ENCODE assay signal across 8 cellular contexts in the genomic region with DNA sequence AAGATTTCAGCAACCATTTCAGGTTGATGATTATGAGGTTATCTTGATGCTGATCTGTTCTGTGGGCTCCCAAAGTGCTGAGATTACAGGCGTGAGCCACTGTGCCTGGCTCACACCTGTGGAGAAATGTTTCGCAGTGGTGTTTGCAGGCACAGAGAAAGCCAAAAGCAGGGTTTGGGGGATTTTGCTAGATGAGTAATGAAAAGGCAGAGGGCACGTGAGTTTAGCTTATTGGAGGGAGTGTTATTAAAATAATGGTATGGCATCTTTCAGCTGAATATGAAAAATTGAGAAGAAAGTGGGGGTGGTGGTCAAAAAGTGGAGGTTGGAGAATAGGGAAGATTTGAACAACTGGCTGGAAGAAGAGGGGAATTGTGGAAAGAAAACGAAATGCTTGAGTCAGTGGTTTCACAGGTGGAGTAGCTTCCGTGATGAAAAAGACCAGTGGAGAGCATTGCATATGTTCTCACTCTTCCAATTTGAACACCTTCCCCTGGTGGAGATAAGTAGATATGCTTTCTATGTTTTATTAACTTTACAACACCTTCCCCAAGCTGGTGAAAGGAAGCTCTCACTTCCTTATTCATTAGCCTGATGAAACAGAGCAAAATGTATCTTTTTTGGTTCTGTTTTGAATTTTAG. TPM values are rescaled to one million over a fixed set of nuclear protein-coding genes. Genes with fewer than 3 reads are reported as not detected.
DNase-seq lines count a peak whose midpoint lies in the region; ATAC-seq and TF ChIP-seq lines count a peak whose summit lies in the region.

No MANE protein-coding gene starts in this region.

- intact Hi-C loops in head of caudate nucleus (cut with DNase I) = no loop called here

- no peak for TF ChIP-seq CTCF in omental fat pad (IDR thresholded peaks at IDR 0.05)

- in situ Hi-C loops in G401 (cut with HindIII; ENCODE audit: low sequenced_read_pairs) = no loop called here

- DNase-seq in MV-4-11 (lab: John Stamatoyannopoulos, UW) (peak; percentile 54), hippocampal formation (lab: John Stamatoyannopoulos, UW) (no peak), G401 (ENCODE audit: low spot score) (no peak), head of caudate nucleus (no peak), omental fat pad (ENCODE audit: low spot score) (no peak)
- DNase-seq in effector CD4-positive, alpha-beta T cell = peak; percentile 16

- ATAC-seq in GM18499 (IDR thresholded peaks at IDR 0.05; ENCODE audit: insufficient read depth, unreplicated experiment) = peak; percentile 51
- ATAC-seq in GM21717 (IDR thresholded peaks at IDR 0.05; ENCODE audit: unreplicated experiment) = peak; percentile 40
- no peak for ATAC-seq in omental fat pad (ENCODE audit: low FRiP score)

RNA-seq across cellular contexts. Expression of a gene that starts 1.1 kb away (rescaled TPM):
- 0.20 and 3.6 TPM in 2 replicates for total RNA-seq in G401 (2014; rRNA removed; shearing (Covaris generic))
- total RNA-seq in omental fat pad = 10 to 100 TPM; 12.5 to 48.7 (median 24.0) TPM

RNA-seq across cellular contexts. Expression of a gene that starts 27.2 kb away (rescaled TPM):
- 0.98 and 2.0 TPM in 2 replicates for total RNA-seq in G401 (2014; rRNA removed; shearing (Covaris generic))
- 1 to 10 TPM; 1.9 to 5.2 (median 2.5) TPM for total RNA-seq in omental fat pad

Comparison
In these comparisons a context has a peak if more than half of its experiments do, and no peak if none do; other contexts are left out.
1. DNase-seq: peak in MV-4-11 (single experiment) and effector CD4-positive, alpha-beta T cell (single experiment); none in hippocampal formation (0 of 2), G401 (single experiment), head of caudate nucleus (0 of 42) and omental fat pad (single experiment).